In the genomic region with DNA sequence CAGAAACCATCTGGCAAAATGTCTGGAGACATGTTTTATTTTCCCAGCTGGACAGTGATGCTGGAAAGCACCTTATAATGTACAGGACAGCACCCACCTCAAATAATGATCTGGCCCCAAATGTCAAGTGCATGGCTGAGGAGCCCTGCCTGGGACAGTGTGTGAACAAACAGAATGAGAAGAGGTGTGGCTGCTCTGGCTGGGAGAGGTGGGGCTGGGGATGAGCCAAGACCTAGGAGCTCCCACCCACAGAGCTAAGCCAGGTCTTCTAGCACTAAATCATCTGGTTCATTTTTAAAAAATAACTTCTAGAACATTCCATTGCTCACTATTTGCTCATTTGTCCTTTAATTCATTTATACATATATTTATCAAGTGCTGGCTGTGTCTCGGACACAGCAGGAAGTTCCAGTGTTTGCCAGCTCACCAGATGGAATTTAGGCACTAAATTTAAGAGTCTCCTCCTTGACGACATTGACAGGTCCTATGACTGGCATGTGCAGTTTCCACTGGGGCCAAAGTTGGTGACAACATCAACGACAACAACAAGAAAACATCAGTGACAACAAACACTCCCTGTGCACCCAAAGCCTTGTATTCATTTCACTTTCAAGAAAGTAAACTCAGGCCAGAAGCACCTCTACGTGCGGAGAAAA, we compare ENCODE assay signal across 1 cellular context.
TF ChIP-seq lines count a peak whose summit lies in the region.

No MANE protein-coding gene starts in this region.

TF ChIP-seq in H1, 55 proteins besides CTCF, POLR2A, EP300 and RAD21:
- TF ChIP-seq CBX8 (IDR thresholded peaks at IDR 0.05; ENCODE audit: borderline replicate concordance, low read depth, low read length) (no peak), CREB1 (IDR thresholded peaks at IDR 0.05) (no peak), ZNF274 (IDR thresholded peaks at IDR 0.05; ENCODE audit: borderline replicate concordance, extremely low read depth, low read length) (no peak), POU5F1 (IDR thresholded peaks at IDR 0.05; ENCODE audit: low read depth, low read length) (no peak), JUN (IDR thresholded peaks at IDR 0.05; ENCODE audit: low read depth, low read length) (no peak)
